ENCODE assay signal across 1 cellular context in genomic region chr6:56495654-56496053, GRCh38.
TF ChIP-seq lines count a peak whose summit lies in the region.

No MANE protein-coding gene starts in this region.

TF ChIP-seq in GM12878, 131 proteins besides CTCF, POLR2A, EP300 and RAD21 (continued from another document):
- TF ChIP-seq E2F8 (IDR thresholded peaks at IDR 0.05; ENCODE audit: low read depth, partially characterized antibody) (no peak), NR2C1 (IDR thresholded peaks at IDR 0.05) (no peak), CBX5 (IDR thresholded peaks at IDR 0.05; ENCODE audit: low read depth) (no peak)
